Comparison of ENCODE assay signal across 20 cellular contexts in genomic region chr11:7538466-7539454, GRCh38. TPM values are rescaled to one million over a fixed set of nuclear protein-coding genes. Genes with fewer than 3 reads are reported as not detected.
A peak's percentile ranks its signal among the peaks of the same experiment; 100 is the strongest.
DNase-seq lines count a peak whose midpoint lies in the region; ATAC-seq, FAIRE-seq and TF ChIP-seq lines count a peak whose summit lies in the region.
"Had no signal": no experiment of that assay in that cellular context is flagged by ENCODE, and none has a peak within 500 bp of the region (broad histone marks: within the 10 kb centered on the region; RNA-seq: fewer than 3 reads in every experiment).

No MANE protein-coding gene starts in this region.

- CTCF ChIA-PET in activated CD4-positive, alpha-beta T cell treated with anti-CD3 and anti-CD28 coated beads for 36 hours (lab: Charles Lee), result interaction anchor here (0.9 to 2.7 kb wide), 8 partner anchors 17 to 152 kb away, joined by 3 to 17 read pairs (median 4); partner anchors contain the start of genes CYB5R2 and PPFIBP2

- H3K4me1 ChIP-seq in HAP-1 (peaks cover 14% of the 10 kb centered on the region), small intestine (ENCODE audit: control insufficient read depth in 2 of 2, insufficient read depth in 1 of 2, low read depth in 1 of 2, low read length in 1 of 2) (peaks cover 2 to 5% of the 10 kb centered on the region in 2 donors)
- H3K4me1 ChIP-seq: A549 had no signal

- POLR2A ChIA-PET in activated CD4-positive, alpha-beta T cell treated with anti-CD3 and anti-CD28 coated beads for 36 hours (lab: Charles Lee), result no interaction called here

- H3K27me3 Mint-ChIP-seq in activated CD4-positive, alpha-beta T cell treated with anti-CD3 and anti-CD28 coated beads for 36 hours, result no peaks in the 10 kb centered on the region
- peaks cover 19% of the 10 kb centered on the region for H3K27me3 Mint-ChIP-seq in activated T-helper 2 cell treated with anti-CD3 and anti-CD28 coated beads, Interferon-gamma antibody, Interleukin-2, Interleukin-4, amounts not matched to agents 10 μg/mL and 5 μg/mL and 100 μg/mL, durations not matched to agents 14 hours and 24 hours and 36 hours (ENCODE audit: low read depth)

- H3K9me3 ChIP-seq in HAP-1, result no peaks in the 10 kb centered on the region
- H3K9me3 ChIP-seq in small intestine (ENCODE audit: control insufficient read depth, low read depth), result no peaks in the 10 kb centered on the region
- H3K9me3 ChIP-seq: A549 had no signal

- peaks cover 56% of the 10 kb centered on the region for H3K4me1 Mint-ChIP-seq in activated CD4-positive, alpha-beta T cell treated with anti-CD3 and anti-CD28 coated beads for 36 hours
- no peaks in the 10 kb centered on the region for H3K4me1 Mint-ChIP-seq in activated T-helper 2 cell treated with anti-CD3 and anti-CD28 coated beads, Interferon-gamma antibody, Interleukin-2, Interleukin-4, amounts not matched to agents 10 μg/mL and 5 μg/mL and 100 μg/mL, durations not matched to agents 14 hours and 24 hours and 36 hours (ENCODE audit: low read depth)

- in situ Hi-C loops in HAP-1 (cut with MboI; ENCODE audit: low sequenced_read_pairs), result no loop called here

- H3K27me3 ChIP-seq in HAP-1 (ENCODE audit: low read depth) (no peaks in the 10 kb centered on the region), small intestine (ENCODE audit: control insufficient read depth in 2 of 2, insufficient read depth in 2 of 2, low read length in 2 of 2) (no peaks in the 10 kb centered on the region)

- FAIRE-seq in small intestine (lab: Jason Lieb, UNC), result no peak
- no peak for FAIRE-seq in H54 (lab: Jason Lieb, UNC)
- FAIRE-seq: A549 had no signal

- H3K27ac ChIP-seq in small intestine (ENCODE audit: low read depth in 1 of 2, low read length in 1 of 2), result peak overlapping the region in 1 of 2 donors; percentile 7
- H3K27ac ChIP-seq: A549 had no signal

- TF ChIP-seq POLR2A in H54 (IDR thresholded peaks at IDR 0.05; ENCODE audit: low read depth, low read length), result no peak

- H3K4me3 Mint-ChIP-seq in activated CD4-positive, alpha-beta T cell treated with anti-CD3 and anti-CD28 coated beads for 36 hours, result no peak overlapping the region
- no peak overlapping the region for H3K4me3 Mint-ChIP-seq in activated T-helper 2 cell treated with anti-CD3 and anti-CD28 coated beads, Interferon-gamma antibody, Interleukin-2, Interleukin-4, amounts not matched to agents 10 μg/mL and 5 μg/mL and 100 μg/mL, durations not matched to agents 14 hours and 24 hours and 36 hours (ENCODE audit: low read depth)
- H3K4me3 Mint-ChIP-seq: activated CD4-positive, alpha-beta T cell treated with anti-CD3 and anti-CD28 coated beads, Interleukin-2, amount 10 ng/mL, durations not matched to agents 24 days and 14 days; nephron had no signal

- no peaks in the 10 kb centered on the region for H3K36me3 Mint-ChIP-seq in activated CD4-positive, alpha-beta T cell treated with anti-CD3 and anti-CD28 coated beads for 36 hours (ENCODE audit: low read depth)
- no peaks in the 10 kb centered on the region for H3K36me3 Mint-ChIP-seq in activated T-helper 2 cell treated with anti-CD3 and anti-CD28 coated beads, Interferon-gamma antibody, Interleukin-2, Interleukin-4, amounts not matched to agents 10 μg/mL and 5 μg/mL and 100 μg/mL, durations not matched to agents 14 hours and 24 hours and 36 hours (ENCODE audit: low read depth)

- peak overlapping the region; percentile 30 for H3K27ac Mint-ChIP-seq in activated CD4-positive, alpha-beta T cell treated with anti-CD3 and anti-CD28 coated beads for 36 hours
- no peak overlapping the region for H3K27ac Mint-ChIP-seq in activated T-helper 2 cell treated with anti-CD3 and anti-CD28 coated beads, Interferon-gamma antibody, Interleukin-2, Interleukin-4, amounts not matched to agents 10 μg/mL and 5 μg/mL and 100 μg/mL, durations not matched to agents 14 hours and 24 hours and 36 hours
- H3K27ac Mint-ChIP-seq: activated CD4-positive, alpha-beta T cell treated with anti-CD3 and anti-CD28 coated beads, Interleukin-2, amount 10 ng/mL, durations not matched to agents 24 days and 14 days; nephron had no signal

- no peaks in the 10 kb centered on the region for H3K9me3 Mint-ChIP-seq in activated CD4-positive, alpha-beta T cell treated with anti-CD3 and anti-CD28 coated beads for 36 hours (ENCODE audit: low read depth)
- H3K9me3 Mint-ChIP-seq in activated T-helper 2 cell treated with anti-CD3 and anti-CD28 coated beads, Interferon-gamma antibody, Interleukin-2, Interleukin-4, amounts not matched to agents 10 μg/mL and 5 μg/mL and 100 μg/mL, durations not matched to agents 14 hours and 24 hours and 36 hours, result no peaks in the 10 kb centered on the region
- H3K9me3 Mint-ChIP-seq: activated CD4-positive, alpha-beta T cell treated with anti-CD3 and anti-CD28 coated beads, Interleukin-2, amount 10 ng/mL, durations not matched to agents 24 days and 14 days; nephron had no signal

- DNase-seq in activated CD4-positive, alpha-beta T cell treated with anti-CD3 and anti-CD28 coated beads for 36 hours, result no peak
- DNase-seq in activated CD4-positive, alpha-beta T cell treated with anti-CD3 and anti-CD28 coated beads for 4 hours, result no peak
- DNase-seq in HAP-1 (ENCODE audit: low spot score in 2 of 2), result peak; percentile 52 to 85
- DNase-seq in fibroblast of peridontal ligament (ENCODE audit: extremely low read depth), result peak; percentile 60
- peak; percentile 32 for DNase-seq in small intestine
- no peak for DNase-seq in NCI-H1436 (lab: John Stamatoyannopoulos, UW)
- no peak for DNase-seq in activated T-helper 2 cell treated with anti-CD3 and anti-CD28 coated beads, Interferon-gamma antibody, Interleukin-2, Interleukin-4, amounts not matched to agents 10 μg/mL and 5 μg/mL and 100 μg/mL, durations not matched to agents 14 hours and 24 hours and 36 hours (ENCODE audit: low spot score)
- DNase-seq in H54 (ENCODE audit: insufficient read length, low spot score), result no peak
- DNase-seq: activated CD4-positive, alpha-beta T cell treated with anti-CD3 and anti-CD28 coated beads, Interleukin-2, amount 10 ng/mL, durations not matched to agents 24 days and 14 days; activated effector memory CD4-positive, alpha-beta T cell treated with anti-CD3 and anti-CD28 coated beads, Interleukin-2, amount 50 U/mL, for 16 hours; DMS 273 treated with DMSO at 0.1 percent for 48 hours; head of caudate nucleus; kidney glomerular epithelial cell; NCI-H2029; NCI-H774; stimulated activated CD4-positive, alpha-beta T cell treated with anti-CD3 and anti-CD28 coated beads, Interleukin-4, amount 100 ng/mL, for 24 hours had no signal

- no peaks in the 10 kb centered on the region for H3K36me3 ChIP-seq in HAP-1 (replicated peaks)
- H3K36me3 ChIP-seq in small intestine (ENCODE audit: control insufficient read depth in 2 of 2, insufficient read depth in 2 of 2, low read length in 2 of 2), result no peaks in the 10 kb centered on the region

- intact Hi-C loops in activated CD4-positive, alpha-beta T cell treated with anti-CD3 and anti-CD28 coated beads for 36 hours (cut with DNase I, micrococcal nuclease), result no loop called here
- intact Hi-C loops in activated T-helper 2 cell treated with anti-CD3 and anti-CD28 coated beads, Interferon-gamma antibody, Interleukin-2, Interleukin-4, amounts not matched to agents 10 μg/mL and 5 μg/mL and 100 μg/mL, durations not matched to agents 14 hours and 24 hours and 36 hours (cut with micrococcal nuclease), result no loop called here

- H3K4me3 ChIP-seq in HAP-1 (no peak overlapping the region), small intestine (ENCODE audit: low read depth in 1 of 2, low read length in 2 of 2) (no peak overlapping the region)
- H3K4me3 ChIP-seq: A549 had no signal

- WGBS in small intestine, 3 donors, result 68 to 78% (median 76%) methylated on average over 12 of the region's 12 CpGs

- ATAC-seq in activated CD4-positive, alpha-beta T cell treated with anti-CD3 and anti-CD28 coated beads for 36 hours, result no peak
- ATAC-seq: A549 had no signal

RNA-seq across cellular contexts. Expression of gene PPFIBP2, which starts 25.0 kb away (rescaled TPM):
- 10 to 100 TPM in 1 of 2 experiments, 1 to 10 TPM in 1; 7.9 to 13.2 TPM for total RNA-seq in activated CD4-positive, alpha-beta T cell treated with anti-CD3 and anti-CD28 coated beads for 36 hours
- polyA plus RNA-seq in small intestine, result 10 to 100 TPM; 26.5 to 67.3 (median 57.6) TPM
- total RNA-seq in activated T-helper 2 cell treated with anti-CD3 and anti-CD28 coated beads, Interferon-gamma antibody, Interleukin-2, Interleukin-4, amounts not matched to agents 10 μg/mL and 5 μg/mL and 100 μg/mL, durations not matched to agents 14 hours and 24 hours and 36 hours, result 1.1 and 2.1 TPM in 2 replicates

RNA-seq across cellular contexts. Expression of gene OLFML1, which starts 53.5 kb away (rescaled TPM):
- not detected for total RNA-seq in activated CD4-positive, alpha-beta T cell treated with anti-CD3 and anti-CD28 coated beads for 36 hours
- 1 to 10 TPM in 1 of 3 donors, under 1 TPM in 1, not detected in 1; 0.81 to 2.5 TPM for polyA plus RNA-seq in small intestine
- not detected in 2 replicates for total RNA-seq in activated T-helper 2 cell treated with anti-CD3 and anti-CD28 coated beads, Interferon-gamma antibody, Interleukin-2, Interleukin-4, amounts not matched to agents 10 μg/mL and 5 μg/mL and 100 μg/mL, durations not matched to agents 14 hours and 24 hours and 36 hours
- total RNA-seq: activated CD4-positive, alpha-beta T cell treated with anti-CD3 and anti-CD28 coated beads, Interleukin-2, amount 10 ng/mL, durations not matched to agents 24 days and 14 days; RPMI7951; T-helper 1 cell treated with Interleukin-12 subunit alpha and Interleukin-12 subunit beta and Interleukin-4 antibody, amounts not matched to agents 30 ng/mL and 1 ng/mL, for 36 hours had no signal
- polyA plus RNA-seq: A549 had no signal

Comparison
In these comparisons a context has a peak if more than half of its experiments do, and no peak if none do; other contexts are left out.
1. DNase-seq: peak in HAP-1 (2 of 2), fibroblast of peridontal ligament (single experiment) and small intestine (single experiment); none in activated CD4-positive, alpha-beta T cell treated with anti-CD3 and anti-CD28 coated beads for 36 hours (single experiment), activated CD4-positive, alpha-beta T cell treated with anti-CD3 and anti-CD28 coated beads for 4 hours (0 of 2), NCI-H1436 (single experiment), activated T-helper 2 cell treated with anti-CD3 and anti-CD28 coated beads, Interferon-gamma antibody, Interleukin-2, Interleukin-4, amounts not matched to agents 10 μg/mL and 5 μg/mL and 100 μg/mL, durations not matched to agents 14 hours and 24 hours and 36 hours (single experiment) and H54 (single experiment).